ENCODE assay signal across 19 cellular contexts in genomic region chr10:71044720-71045119, GRCh38.
"Had no signal": no experiment of that assay in that cellular context is flagged by ENCODE, and none has a peak within 500 bp of the region (broad histone marks: within the 10 kb centered on the region; RNA-seq: fewer than 3 reads in every experiment).

No MANE protein-coding gene starts in this region.

- ATAC-seq: natural killer cell treated with Interleukin-12 subunit alpha and Interleukin-12 subunit beta and Interleukin-15 and Interleukin-18, amount 100 ng/mL, for 72 hours; stimulated activated effector memory CD8-positive, alpha-beta T cell treated with anti-CD3 and anti-CD28 coated beads, Interleukin-12 subunit alpha, Interleukin-12 subunit beta, amount 100 ng/mL, for 72 hours; stimulated activated naive CD8-positive, alpha-beta T cell treated with anti-CD3 and anti-CD28 coated beads, Interleukin-15, Interleukin-2, amounts not matched to agents 100 U/mL and 50 U/mL, for 24 hours had no signal

- H3K36me3 Mint-ChIP-seq: immature natural killer cell; natural killer cell treated with Interleukin-12 subunit alpha and Interleukin-12 subunit beta and Interleukin-15 and Interleukin-18, amount 100 ng/mL, for 72 hours; stimulated activated effector memory CD8-positive, alpha-beta T cell treated with anti-CD3 and anti-CD28 coated beads, Interleukin-12 subunit alpha, Interleukin-12 subunit beta, amount 100 ng/mL, for 72 hours had no signal

- H3K9me3 Mint-ChIP-seq: immature natural killer cell; natural killer cell treated with Interleukin-12 subunit alpha and Interleukin-12 subunit beta and Interleukin-15 and Interleukin-18, amount 100 ng/mL, for 72 hours; stimulated activated effector memory CD8-positive, alpha-beta T cell treated with anti-CD3 and anti-CD28 coated beads, Interleukin-12 subunit alpha, Interleukin-12 subunit beta, amount 100 ng/mL, for 72 hours had no signal

- H3K27ac ChIP-seq: esophagus squamous epithelium, left ventricle myocardium inferior, parathyroid adenoma, suprapubic skin, thyroid gland, upper lobe of left lung, uterus had no signal

- H3K27ac Mint-ChIP-seq: immature natural killer cell; natural killer cell treated with Interleukin-12 subunit alpha and Interleukin-12 subunit beta and Interleukin-15 and Interleukin-18, amount 100 ng/mL, for 72 hours; stimulated activated effector memory CD8-positive, alpha-beta T cell treated with anti-CD3 and anti-CD28 coated beads, Interleukin-12 subunit alpha, Interleukin-12 subunit beta, amount 100 ng/mL, for 72 hours had no signal

- H3K79me2 ChIP-seq: parathyroid adenoma had no signal

- H3K4me1 ChIP-seq: esophagus squamous epithelium, parathyroid adenoma, suprapubic skin, thyroid gland, upper lobe of left lung, uterus had no signal

- DNase-seq: effector memory CD4-positive, alpha-beta T cell; esophagus squamous epithelium; foreskin fibroblast; immature natural killer cell; left ventricle myocardium inferior; mesenchymal stem cell; right cardiac atrium; stimulated activated CD4-positive, alpha-beta T cell treated with anti-CD3 and anti-CD28 coated beads, Interleukin-4, amount 100 ng/mL, for 1 hour; stimulated activated CD8-positive, alpha-beta memory T cell treated with anti-CD3 and anti-CD28 coated beads, Interleukin-4, amount 100 ng/mL, for 48 hours; stimulated activated naive CD8-positive, alpha-beta T cell treated with anti-CD3 and anti-CD28 coated beads, Interleukin-15, Interleukin-2, amounts not matched to agents 100 U/mL and 50 U/mL, for 24 hours; uterus had no signal

- FAIRE-seq: keratinocyte had no signal

- H3K27me3 ChIP-seq: thyroid gland, upper lobe of left lung, uterus had no signal

- H3K4me1 Mint-ChIP-seq: immature natural killer cell; stimulated activated effector memory CD8-positive, alpha-beta T cell treated with anti-CD3 and anti-CD28 coated beads, Interleukin-12 subunit alpha, Interleukin-12 subunit beta, amount 100 ng/mL, for 72 hours had no signal

- H3K36me3 ChIP-seq: esophagus squamous epithelium, left ventricle myocardium inferior, suprapubic skin, thyroid gland, upper lobe of left lung, uterus had no signal

- H2AFZ ChIP-seq: parathyroid adenoma had no signal

- H3K9me3 ChIP-seq: esophagus squamous epithelium, left ventricle myocardium inferior, suprapubic skin, thyroid gland, upper lobe of left lung, uterus had no signal

- H3K4me3 ChIP-seq: esophagus squamous epithelium, left ventricle myocardium inferior, lung, suprapubic skin, thyroid gland, upper lobe of left lung, uterus had no signal

- H3K4me3 Mint-ChIP-seq: immature natural killer cell; natural killer cell treated with Interleukin-12 subunit alpha and Interleukin-12 subunit beta and Interleukin-15 and Interleukin-18, amount 100 ng/mL, for 72 hours; stimulated activated effector memory CD8-positive, alpha-beta T cell treated with anti-CD3 and anti-CD28 coated beads, Interleukin-12 subunit alpha, Interleukin-12 subunit beta, amount 100 ng/mL, for 72 hours had no signal
